ENCODE assay signal across 15 cellular contexts in genomic region chr17:33124871-33125551, GRCh38.
"Had no signal": no experiment of that assay in that cellular context is flagged by ENCODE, and none has a peak within 500 bp of the region (broad histone marks: within the 10 kb centered on the region; RNA-seq: fewer than 3 reads in every experiment).

No MANE protein-coding gene starts in this region.

- DNase-seq: activated CD4-positive, CD25-positive, alpha-beta regulatory T cell treated with anti-CD3 and anti-CD28 coated beads, Interleukin-2, amount 50 U/mL, for 72 hours; activated naive CD4-positive, alpha-beta T cell treated with anti-CD3 and anti-CD28 coated beads, Interleukin-2, amount 10 ng/mL, durations not matched to agents 7 days and 5 days; erythroblast; islet precursor cell; mucosa of descending colon; naive thymus-derived CD8-positive, alpha-beta T cell; pancreas; stimulated activated CD4-positive, alpha-beta T cell treated with anti-CD3 and anti-CD28 coated beads, Interleukin-12 subunit alpha, Interleukin-12 subunit beta, amount 100 ng/mL, for 4 hours; stimulated activated CD4-positive, alpha-beta T cell treated with anti-CD3 and anti-CD28 coated beads, Interleukin-2, amount 100 ng/mL, for 24 hours; uterus had no signal

- ATAC-seq: activated T-helper 17 cell treated with anti-CD3 and anti-CD28 coated beads, Interleukin-2, amount 50 U/mL, for 72 hours; left lobe of liver; mucosa of descending colon; naive thymus-derived CD8-positive, alpha-beta T cell; pancreas; stimulated activated effector memory CD8-positive, alpha-beta T cell treated with anti-CD3 and anti-CD28 coated beads, Interleukin-12 subunit alpha, Interleukin-12 subunit beta, amount 100 ng/mL, for 72 hours had no signal

- H3K36me3 ChIP-seq: cardiac muscle cell, pancreas, tibial artery, uterus had no signal

- H3K4me3 ChIP-seq: cardiac muscle cell, mucosa of descending colon, pancreas, tibial artery, uterus had no signal

- H3K27ac ChIP-seq: cardiac muscle cell, pancreas, tibial artery, uterus had no signal

- H3K4me1 ChIP-seq: pancreas, tibial artery, uterus had no signal

- H3K9me3 ChIP-seq: mucosa of descending colon, pancreas, tibial artery, uterus had no signal

- H3K27me3 ChIP-seq: pancreas, uterus had no signal
